Comparison of ENCODE assay signal across 8 cellular contexts in genomic region chr7:100874577-100875355, GRCh38. TPM values are rescaled to one million over a fixed set of nuclear protein-coding genes. Genes with fewer than 3 reads are reported as not detected.
DNase-seq lines count a peak whose midpoint lies in the region; ATAC-seq and TF ChIP-seq lines count a peak whose summit lies in the region.

TSS of gene SRRT (plus strand) at chr7:100875103. CDS start at chr7:100875591, 488 bp downstream.

- no peaks in the 10 kb centered on the region for H3K9me3 Mint-ChIP-seq in CD8-positive, alpha-beta memory T cell

- peak within 1 kb of the TSS; percentile 96 to 99 (median 99) for H3K4me3 Mint-ChIP-seq in CD8-positive, alpha-beta memory T cell

- DNase-seq in CD8-positive, alpha-beta memory T cell = peak; percentile 97 to 98 (median 98)
- peak; percentile 82 for DNase-seq in HS-27A (ENCODE audit: low read depth)
- DNase-seq in NK-92 (lab: John Stamatoyannopoulos, UW; ENCODE audit: unreplicated experiment) = peak; percentile 94
- DNase-seq in activated CD8-positive, alpha-beta memory T cell treated with anti-CD3 and anti-CD28 coated beads for 1 hour (ENCODE audit: extremely low read depth in 1 of 2, low read depth in 1 of 2) = peak; percentile 95 to 96
- DNase-seq in effector CD4-positive, alpha-beta T cell = peak; percentile 98
- DNase-seq in lung (ENCODE audit: low spot score) = peak; percentile 99
- DNase-seq in stimulated activated CD4-positive, alpha-beta T cell treated with anti-CD3 and anti-CD28 coated beads, TNF-alpha, amount 100 ng/mL, for 4 hours (ENCODE audit: low read depth in 3 of 3) = peak; percentile 97 to 98 (median 98)

- CTCF ChIA-PET in CD8-positive, alpha-beta memory T cell (lab: Charles Lee) = interaction anchor here (0.7 to 6.1 kb wide), 7 partner anchors 14 to 370 kb away, joined by 3 to 48 read pairs (median 4); partner anchors contain the start of genes SLC12A9 and UFSP1

- peak within 1 kb of the TSS; percentile 86 for H3K27ac ChIP-seq in CD8-positive, alpha-beta memory T cell (ENCODE audit: low read depth, low read length)
- peak within 1 kb of the TSS; percentile 92 to 98 for H3K27ac ChIP-seq in lung (ENCODE audit: low read depth in 1 of 2, low read length in 1 of 2)

- ATAC-seq in GM19463 (IDR thresholded peaks at IDR 0.05; ENCODE audit: unreplicated experiment) (peak; percentile 94), lung (ENCODE audit: insufficient read depth, low FRiP score) (peak; percentile 98)

- POLR2A ChIA-PET in CD8-positive, alpha-beta memory T cell (lab: Charles Lee) = interaction anchor here (0.6 to 4.3 kb wide), 14 partner anchors 8 to 726 kb away, joined by 3 to 102 read pairs (median 4); partner anchors contain the start of genes LAMTOR4, POP7, SLC12A9 and TRIM56

- TF ChIP-seq CTCF in lung (IDR thresholded peaks at IDR 0.05; ENCODE audit: control extremely low read depth, extremely low read depth) = peak; percentile 3

- H3K27ac Mint-ChIP-seq in CD8-positive, alpha-beta memory T cell = peak within 1 kb of the TSS; percentile 91 to 99 (median 98)

- H3K9me3 ChIP-seq in CD8-positive, alpha-beta memory T cell (ENCODE audit: low read length) = no peaks in the 10 kb centered on the region
- H3K9me3 ChIP-seq in lung (ENCODE audit: control insufficient read depth in 2 of 2, insufficient read depth in 1 of 2, low read length in 1 of 2) = no peaks in the 10 kb centered on the region

- H3K27me3 ChIP-seq in CD8-positive, alpha-beta memory T cell (ENCODE audit: insufficient read depth, low read length, poor library complexity, severe bottlenecking) = no peaks in the 10 kb centered on the region
- H3K27me3 ChIP-seq in lung (ENCODE audit: control insufficient read depth, insufficient read depth) = no peaks in the 10 kb centered on the region

- peaks cover 29% of the 10 kb centered on the region for H3K4me1 ChIP-seq in CD8-positive, alpha-beta memory T cell (ENCODE audit: insufficient read depth, low read length)
- H3K4me1 ChIP-seq in lung (ENCODE audit: control insufficient read depth in 2 of 2, insufficient read depth in 2 of 2, low read length in 2 of 2) = peaks cover 12 to 14% of the 10 kb centered on the region in 2 donors

- peak within 1 kb of the TSS; percentile 84 for H3K4me3 ChIP-seq in CD8-positive, alpha-beta memory T cell (ENCODE audit: low read length)
- peak within 1 kb of the TSS; percentile 96 for H3K4me3 ChIP-seq in lung

- peaks cover 0 to 54% (median 13%) of the 10 kb centered on the region in 3 donors for H3K36me3 Mint-ChIP-seq in CD8-positive, alpha-beta memory T cell

- H3K27me3 Mint-ChIP-seq in CD8-positive, alpha-beta memory T cell = no peaks in the 10 kb centered on the region

- WGBS in lung, 2 donors = 3 to 5% methylated on average over 68 to 79 of the region's 79 CpGs

- peaks cover 44 to 53% (median 52%) of the 10 kb centered on the region in 3 donors for H3K4me1 Mint-ChIP-seq in CD8-positive, alpha-beta memory T cell

- peaks cover 8% of the 10 kb centered on the region for H3K36me3 ChIP-seq in CD8-positive, alpha-beta memory T cell (ENCODE audit: insufficient read depth, low read length)
- H3K36me3 ChIP-seq in lung (ENCODE audit: control insufficient read depth in 2 of 2, insufficient read depth in 2 of 2, low read length in 2 of 2) = peaks cover 2 to 27% of the 10 kb centered on the region in 2 donors

RNA-seq across cellular contexts. Expression of gene SRRT, which starts in this region (rescaled TPM):
- total RNA-seq in CD8-positive, alpha-beta memory T cell = 100 to 1,000 TPM; 285 to 290 TPM
- polyA plus RNA-seq in CD8-positive, alpha-beta memory T cell = 90.7 TPM
- 100 to 1,000 TPM in 1 of 2 donors, 10 to 100 TPM in 1; 58.5 to 120 TPM for total RNA-seq in lung
- 10 to 100 TPM; 76.1 to 79.8 TPM for polyA plus RNA-seq in lung

Comparison
In these comparisons a context has a peak if more than half of its experiments do, and no peak if none do; other contexts are left out.
1. Peak in every context shown above with its lines: DNase-seq, ATAC-seq, H3K4me3 ChIP-seq and H3K27ac ChIP-seq.